ENCODE assay signal across 15 cellular contexts in genomic region chr12:53972722-53973092, GRCh38. TPM values are rescaled to one million over a fixed set of nuclear protein-coding genes. Genes with fewer than 3 reads are reported as not detected.
DNase-seq lines count a peak whose midpoint lies in the region; ATAC-seq and TF ChIP-seq lines count a peak whose summit lies in the region.
"Had no signal": no experiment of that assay in that cellular context is flagged by ENCODE, and none has a peak within 500 bp of the region (broad histone marks: within the 10 kb centered on the region; RNA-seq: fewer than 3 reads in every experiment).

No MANE protein-coding gene starts in this region.

- no peak overlapping the region for H2BK120ac ChIP-seq in H9 (ENCODE audit: low read depth, low read length, poor library complexity, severe bottlenecking)

- POLR2A ChIA-PET in MCF 10A (lab: Yijun Ruan, JAX), result interaction anchor here (0.6 to 5.1 kb wide), 11 partner anchors 10 to 143 kb away, joined by 3 to 59 read pairs (median 3); partner anchors contain the start of genes HOXC13 and HOXC9

- H2BK20ac ChIP-seq in H9 (ENCODE audit: low read depth, low read length, poor library complexity, severe bottlenecking), result no peak overlapping the region

- no peak overlapping the region for H3K18ac ChIP-seq in H9 (ENCODE audit: insufficient read length, low read depth, low read length)

- ATAC-seq in naive B cell (ENCODE audit: low read depth in 2 of 2) (no peak), left colon (no peak)
- ATAC-seq in activated CD4-positive, CD25-positive, alpha-beta regulatory T cell treated with anti-CD3 and anti-CD28 coated beads, Interleukin-2, amount 50 U/mL, for 24 hours, result no peak
- ATAC-seq: stimulated activated memory B cell treated with anti-CD40 and anti-IgM and Interleukin-4, amounts not matched to agents 10 μg/mL and 1 μg/mL and 100 μg/mL, for 72 hours had no signal

- no TSS peak for BruUV-seq in MCF 10A (replicated peaks; lab: Mats Ljungman, UMichigan)

- H2AFZ ChIP-seq in ACC112 (ENCODE audit: low read length, unreplicated experiment) (no peak overlapping the region), H9 (ENCODE audit: low read length) (no peak overlapping the region)

- no peaks in the 10 kb centered on the region for H4K20me1 ChIP-seq in H9 (ENCODE audit: control insufficient read depth, insufficient read depth, insufficient read length)

- H3K27ac ChIP-seq in ACC112 (ENCODE audit: low read depth, low read length) (no peak overlapping the region), H9 (ENCODE audit: insufficient read length, low read depth, low read length) (no peak overlapping the region)
- H3K27ac ChIP-seq: BLaER1, prostate gland had no signal

- no peak overlapping the region for H3K23ac ChIP-seq in H9 (ENCODE audit: insufficient read length, low read depth, low read length)

- no peaks in the 10 kb centered on the region for H3K79me1 ChIP-seq in H9 (ENCODE audit: insufficient read depth, low read depth, low read length, poor library complexity, severe bottlenecking)

- DNase-seq in H9 (no peak), MCF 10A (ENCODE audit: unreplicated experiment) (no peak), naive B cell (no peak), left colon (no peak), G401 (ENCODE audit: low spot score) (no peak), SIG-M5 treated with dmso at 0.1 percent for 504 hours (lab: John Stamatoyannopoulos, UW; ENCODE audit: unreplicated experiment) (no peak)
- DNase-seq: activated CD4-positive, alpha-beta T cell treated with anti-CD3 and anti-CD28 coated beads, Interleukin-2, amount 50 U/mL, for 1 hour; activated naive CD4-positive, alpha-beta T cell; erythroblast; hypothalamus had no signal

- intact Hi-C loops in MCF 10A (cut with micrococcal nuclease) (loop anchor here (2.0 kb wide), 1 partner anchor 34 kb away; the partner anchor contains the start of gene HOXC13), left colon (cut with DNase I, micrococcal nuclease) (no loop called here)

- no peak overlapping the region for H2BK15ac ChIP-seq in H9 (ENCODE audit: low read depth, low read length)

- no CpG with 5 or more reads among the region's 12 CpGs for WGBS in H9 (ENCODE audit: extremely low coverage, insufficient read length, low lambda C conversion rate)

- H3K9me3 ChIP-seq in H9 (ENCODE audit: control insufficient read depth, low read depth, low read length), result no peaks in the 10 kb centered on the region
- H3K9me3 ChIP-seq: prostate gland had no signal

- peak overlapping the region; percentile 68; the same call in 1 of the 2 replicates for H3K4me3 ChIP-seq in ACC112 (ENCODE audit: low read depth, low read length)
- H3K4me3 ChIP-seq: BLaER1, prostate gland had no signal

- no peak overlapping the region for H4K5ac ChIP-seq in H9 (ENCODE audit: insufficient read length, low read depth, low read length)

- no peak overlapping the region for H3K4ac ChIP-seq in H9 (ENCODE audit: low read depth, low read length)

- H3K9ac ChIP-seq in H9 (ENCODE audit: extremely low read depth, insufficient read length, low read length), result no peak overlapping the region
- H3K9ac ChIP-seq: BLaER1 had no signal

- no peaks in the 10 kb centered on the region for H3K36me3 ChIP-seq in ACC112 (ENCODE audit: insufficient read depth, low read length)
- H3K36me3 ChIP-seq: BLaER1, prostate gland had no signal

- H3K27ac Mint-ChIP-seq in H9 (no peak overlapping the region), MCF 10A (ENCODE audit: low read depth, unreplicated experiment) (peak overlapping the region; percentile 83), naive B cell (peak overlapping the region in 4 of 6 donors; percentile 64 to 96 (median 94))
- H3K27ac Mint-ChIP-seq: stimulated activated memory B cell treated with anti-CD40 and anti-IgM and Interleukin-4, amounts not matched to agents 10 μg/mL and 1 μg/mL and 100 μg/mL, for 72 hours had no signal

- H3K14ac ChIP-seq in H9 (ENCODE audit: insufficient read depth, low read length), result no peak overlapping the region

- no peak overlapping the region for H2BK5ac ChIP-seq in H9 (ENCODE audit: insufficient read length, low read length)

- in situ Hi-C loops in G401 (cut with HindIII; ENCODE audit: low sequenced_read_pairs), result no loop called here

- no peaks in the 10 kb centered on the region for H3K79me2 ChIP-seq in ACC112 (ENCODE audit: control insufficient read depth, insufficient read depth, low read length, unreplicated experiment)
- H3K79me2 ChIP-seq in H9 (ENCODE audit: insufficient read depth, low read length), result no peaks in the 10 kb centered on the region

- no peak overlapping the region for H2AK5ac ChIP-seq in H9 (ENCODE audit: insufficient read length, low read length)

- peaks cover 0 to 8% (median 3%) of the 10 kb centered on the region in 3 experiments; a peak in 3 of 7 replicates for H3K36me3 Mint-ChIP-seq in H9 (ENCODE audit: insufficient read depth in 1 of 3, low read depth in 3 of 3)
- H3K36me3 Mint-ChIP-seq in MCF 10A (ENCODE audit: insufficient read depth, unreplicated experiment), result no peaks in the 10 kb centered on the region
- peaks cover 0 to 17% of the 10 kb centered on the region in 2 donors for H3K36me3 Mint-ChIP-seq in naive B cell
- H3K36me3 Mint-ChIP-seq: stimulated activated memory B cell treated with anti-CD40 and anti-IgM and Interleukin-4, amounts not matched to agents 10 μg/mL and 1 μg/mL and 100 μg/mL, for 72 hours had no signal

- H3T11ph ChIP-seq in H9 (ENCODE audit: low read length), result no peak overlapping the region

- H3K9me3 Mint-ChIP-seq in H9 (peaks cover 6 to 14% of the 10 kb centered on the region in 2 experiments), MCF 10A (ENCODE audit: unreplicated experiment) (no peaks in the 10 kb centered on the region), naive B cell (peaks cover 5 to 28% (median 13%) of the 10 kb centered on the region in 7 donors)

- CTCF ChIA-PET in MCF 10A (lab: Yijun Ruan, JAX), result interaction anchor here (0.6 to 2.1 kb wide), 10 partner anchors 9 to 500 kb away, joined by 3 to 6 read pairs (median 4); no protein-coding TSS in a partner anchor

- H3K4me1 ChIP-seq in ACC112 (ENCODE audit: control insufficient read depth, insufficient read depth, low read length, unreplicated experiment) (no peaks in the 10 kb centered on the region), H9 (ENCODE audit: insufficient read depth, low read length) (no peaks in the 10 kb centered on the region)
- H3K4me1 ChIP-seq: BLaER1, prostate gland had no signal

- H4K91ac ChIP-seq in H9 (ENCODE audit: insufficient read length, low read depth, low read length), result no peak overlapping the region

- no peak overlapping the region for H3K56ac ChIP-seq in H9 (ENCODE audit: insufficient read length, low read depth, low read length)

- H3K4me3 Mint-ChIP-seq in H9, result peak overlapping the region in 1 of 2 experiments; percentile 68; a peak in 2 of 5 replicates
- peak overlapping the region; percentile 88 for H3K4me3 Mint-ChIP-seq in MCF 10A (ENCODE audit: unreplicated experiment)
- H3K4me3 Mint-ChIP-seq in naive B cell, result peak overlapping the region in 7 of 8 donors; percentile 35 to 86 (median 59)
- H3K4me3 Mint-ChIP-seq: stimulated activated memory B cell treated with anti-CD40 and anti-IgM and Interleukin-4, amounts not matched to agents 10 μg/mL and 1 μg/mL and 100 μg/mL, for 72 hours had no signal

- peaks cover 14 to 21% of the 10 kb centered on the region in 2 experiments for H3K4me1 Mint-ChIP-seq in H9
- peaks cover 19% of the 10 kb centered on the region for H3K4me1 Mint-ChIP-seq in MCF 10A (ENCODE audit: insufficient read depth, unreplicated experiment)
- H3K4me1 Mint-ChIP-seq in naive B cell, result peaks cover 17 to 27% (median 19%) of the 10 kb centered on the region in 3 donors

- H4K8ac ChIP-seq in H9 (replicated peaks; ENCODE audit: insufficient read length, low read depth, low read length), result no peak overlapping the region

- H3K4me2 ChIP-seq in H9 (ENCODE audit: insufficient read depth, insufficient read length, low read length), result peak overlapping the region; percentile 10
- H3K4me2 ChIP-seq: BLaER1 had no signal

- H3K27me3 Mint-ChIP-seq in H9 (ENCODE audit: low read depth), result peaks cover 100% of the 10 kb centered on the region
- H3K27me3 Mint-ChIP-seq in MCF 10A (ENCODE audit: insufficient read depth, unreplicated experiment), result no peaks in the 10 kb centered on the region
- H3K27me3 Mint-ChIP-seq in naive B cell, result peaks cover 69 to 92% (median 83%) of the 10 kb centered on the region in 3 donors

- H3K27me3 ChIP-seq in ACC112 (ENCODE audit: insufficient read depth, low read length) (peaks cover 97% of the 10 kb centered on the region), H9 (ENCODE audit: insufficient read depth, low read length) (peaks cover 99% of the 10 kb centered on the region)

- no peak overlapping the region for H2BK12ac ChIP-seq in H9 (ENCODE audit: insufficient read length, low read depth, low read length)

- TF ChIP-seq CTCF in H9 (conservative IDR thresholded peaks at IDR 0.05) (no peak), MCF 10A (IDR thresholded peaks at IDR 0.05; ENCODE audit: unreplicated experiment) (no peak)

- no peaks in the 10 kb centered on the region for H3K23me2 ChIP-seq in H9 (ENCODE audit: insufficient read length, low read depth, low read length, poor library complexity, severe bottlenecking)

RNA-seq across cellular contexts. Expression of gene HOXC11, which starts 0.2 kb away (rescaled TPM):
- not detected in 2 replicates for total RNA-seq in H9 (2021)
- total RNA-seq in MCF 10A (2022), result 1.2 and 1.6 TPM in 2 replicates
- not detected for polyA plus RNA-seq in naive B cell (ENCODE audit: low read depth in 6 of 6)
- total RNA-seq in left colon, result not detected
- total RNA-seq in G401 (2014; rRNA removed; shearing (Covaris generic)), result 2.1 and 2.3 TPM in 2 replicates
- total RNA-seq: prostate gland had no signal

RNA-seq across cellular contexts. Expression of gene HOTAIR, which starts 2.0 kb away (rescaled TPM):
- total RNA-seq in H9 (2021), result not detected in 2 replicates
- 1.5 and 2.0 TPM in 2 replicates for total RNA-seq in MCF 10A (2022)
- polyA plus RNA-seq in naive B cell (ENCODE audit: low read depth in 6 of 6), result not detected
- total RNA-seq in left colon, result not detected
- total RNA-seq in G401 (2014; rRNA removed; shearing (Covaris generic)), result 4.1 and 15.0 TPM in 2 replicates

RNA-seq across cellular contexts. Expression of gene HOXC10, which starts 12.2 kb away (rescaled TPM):
- total RNA-seq in H9 (2021) (not detected in 2 replicates), MCF 10A (2022) (not detected in 2 replicates), left colon (not detected)
- not detected for polyA plus RNA-seq in naive B cell (ENCODE audit: low read depth in 6 of 6)
- total RNA-seq in G401 (2014; rRNA removed; shearing (Covaris generic)), result 16.7 and 48.6 TPM in 2 replicates

RNA-seq across cellular contexts. Expression of gene HOXC12, which starts 18.0 kb away (rescaled TPM):
- total RNA-seq in H9 (2021) (not detected in 2 replicates), MCF 10A (2022) (not detected in 2 replicates), left colon (not detected)
- polyA plus RNA-seq in naive B cell (ENCODE audit: low read depth in 6 of 6), result not detected
- not detected in 2 replicates for total RNA-seq in G401 (2014; rRNA removed; shearing (Covaris generic))
- total RNA-seq: prostate gland had no signal

RNA-seq across cellular contexts. Expression of gene HOXC9, which starts 27.3 kb away (rescaled TPM):
- not detected in 2 replicates for total RNA-seq in H9 (2021)
- 5.2 and 6.0 TPM in 2 replicates for total RNA-seq in MCF 10A (2022)
- not detected for polyA plus RNA-seq in naive B cell (ENCODE audit: low read depth in 6 of 6)
- total RNA-seq in left colon, result not detected
- total RNA-seq in G401 (2014; rRNA removed; shearing (Covaris generic)), result 17.3 and 18.7 TPM in 2 replicates

Comparison
In these comparisons a context has a peak if more than half of its experiments do, and no peak if none do; other contexts are left out.
1. H3K27ac Mint-ChIP-seq: peak in MCF 10A (single experiment) and naive B cell (4 of 6); none in H9 (0 of 3).
2. RNA of gene HOXC10, which starts 12.2 kb away (total RNA-seq): 16.7 to 48.6 TPM in G401; not detected in MCF 10A, not detected in H9 and not detected in left colon; every median in the first group is over 10 times any median in the second.